8 cellular contexts compared by ENCODE assay signal in genomic region chr7:12715372-12716133, GRCh38. TPM values are rescaled to one million over a fixed set of nuclear protein-coding genes. Genes with fewer than 3 reads are reported as not detected.
A peak's percentile ranks its signal among the peaks of the same experiment; 100 is the strongest.
DNase-seq lines count a peak whose midpoint lies in the region; TF ChIP-seq lines count a peak whose summit lies in the region.

No MANE protein-coding gene starts in this region.

- H3K27me3 ChIP-seq in MG63 (no peaks in the 10 kb centered on the region), esophagus squamous epithelium (no peaks in the 10 kb centered on the region)

- TF ChIP-seq CTCF in esophagus squamous epithelium (IDR thresholded peaks at IDR 0.05), result no peak

- H3K9me3 ChIP-seq in MG63 (no peaks in the 10 kb centered on the region), esophagus squamous epithelium (no peaks in the 10 kb centered on the region)

- H3K36me3 ChIP-seq in MG63 (no peaks in the 10 kb centered on the region), esophagus squamous epithelium (no peaks in the 10 kb centered on the region)

- no peak overlapping the region for H3K4me3 ChIP-seq in MG63
- H3K4me3 ChIP-seq in esophagus squamous epithelium, result peak overlapping the region in 3 of 4 donors; percentile 17 to 54 (median 29)

- peaks cover 34 to 80% (median 46%) of the 10 kb centered on the region in 3 donors for H3K4me1 ChIP-seq in esophagus squamous epithelium

- intact Hi-C loops in esophagus squamous epithelium (cut with DNase I), result no loop called here

- TF ChIP-seq POLR2A in esophagus squamous epithelium (IDR thresholded peaks at IDR 0.05), result peak in 1 of 4 donors; percentile 39

- H3K27ac ChIP-seq in esophagus squamous epithelium, result peak overlapping the region; percentile 79 to 92 (median 88)

- WGBS in esophagus squamous epithelium, 2 donors, result 17 to 39% methylated on average over 9 to 12 of the region's 12 CpGs

- peak; percentile 92 for DNase-seq in DMS153 treated with DMSO at 0.1 percent for 48 hours (lab: John Stamatoyannopoulos, UW; ENCODE audit: unreplicated experiment)
- peak; percentile 68 for DNase-seq in MG63
- DNase-seq in activated CD4-positive, alpha-beta T cell treated with anti-CD3 and anti-CD28 coated beads, Interleukin-2, amount 50 U/mL, for 48 hours, result peak; percentile 5 to 36
- peak; percentile 11 for DNase-seq in esophagus squamous epithelium (lab: John Stamatoyannopoulos, UW)
- DNase-seq in middle frontal gyrus (ENCODE audit: extremely low spot score, low spot score), result peak; percentile 25
- peak; percentile 73 for DNase-seq in superior temporal gyrus (ENCODE audit: extremely low spot score)
- DNase-seq in NCI-H1436 (lab: John Stamatoyannopoulos, UW), result no peak
- no peak for DNase-seq in NK-92 treated with Interleukin-12 subunit alpha and Interleukin-12 subunit beta, amount 100 ng/mL, for 24 hours (lab: John Stamatoyannopoulos, UW)

RNA-seq across cellular contexts. Expression of gene ARL4A, which starts 28.1 kb away (rescaled TPM):
- 66.5 and 99.5 TPM in 2 replicates for total RNA-seq in MG63 (2014; rRNA removed; shearing (Covaris generic); ENCODE audit: low replicate concordance)
- total RNA-seq in esophagus squamous epithelium, result 100 to 1,000 TPM in 1 of 4 donors, 10 to 100 TPM in 3; 40.5 to 102 (median 48.5) TPM

Comparison
In these comparisons a context has a peak if more than half of its experiments do, and no peak if none do; other contexts are left out.
1. DNase-seq: peak in DMS153 treated with DMSO at 0.1 percent for 48 hours (single experiment), MG63 (single experiment), activated CD4-positive, alpha-beta T cell treated with anti-CD3 and anti-CD28 coated beads, Interleukin-2, amount 50 U/mL, for 48 hours (2 of 2), esophagus squamous epithelium (single experiment), middle frontal gyrus (single experiment) and superior temporal gyrus (single experiment); none in NCI-H1436 (single experiment) and NK-92 treated with Interleukin-12 subunit alpha and Interleukin-12 subunit beta, amount 100 ng/mL, for 24 hours (single experiment).